21 cellular contexts compared by ENCODE assay signal in genomic region chr11:34519595-34520235, GRCh38. TPM values are rescaled to one million over a fixed set of nuclear protein-coding genes. Genes with fewer than 3 reads are reported as not detected.
DNase-seq lines count a peak whose midpoint lies in the region; ATAC-seq, FAIRE-seq and TF ChIP-seq lines count a peak whose summit lies in the region.
"Had no signal": no experiment of that assay in that cellular context is flagged by ENCODE, and none has a peak within 500 bp of the region (broad histone marks: within the 10 kb centered on the region; RNA-seq: fewer than 3 reads in every experiment).

No MANE protein-coding gene starts in this region.

- no TSS peak for BruUV-seq in K562 (replicated peaks; lab: Mats Ljungman, UMichigan)

- H3K9me1 ChIP-seq in K562 (ENCODE audit: control insufficient read depth, insufficient read depth, low read length): no peaks in the 10 kb centered on the region

- H3K9me3 ChIP-seq in K562 (replicated peaks; ENCODE audit: control insufficient read depth, insufficient read depth, low read depth, low read length): no peaks in the 10 kb centered on the region
- H3K9me3 ChIP-seq: BE2C had no signal

- no peak for FAIRE-seq in K562 (lab: Jason Lieb, UNC)
- FAIRE-seq: A204.1, D721Med, GM18507 had no signal

- H3K27ac Mint-ChIP-seq in naive thymus-derived CD8-positive, alpha-beta T cell: no peak overlapping the region
- H3K27ac Mint-ChIP-seq: CD4-positive, CD25-positive, alpha-beta regulatory T cell; CD8-positive, alpha-beta memory T cell; H9 had no signal

- H3K36me3 Mint-ChIP-seq in naive thymus-derived CD8-positive, alpha-beta T cell: no peaks in the 10 kb centered on the region
- H3K36me3 Mint-ChIP-seq: CD4-positive, CD25-positive, alpha-beta regulatory T cell; CD8-positive, alpha-beta memory T cell had no signal

- H3K4me3 Mint-ChIP-seq in naive thymus-derived CD8-positive, alpha-beta T cell: no peak overlapping the region
- H3K4me3 Mint-ChIP-seq: CD4-positive, CD25-positive, alpha-beta regulatory T cell; CD8-positive, alpha-beta memory T cell; H9 had no signal

- no peaks in the 10 kb centered on the region for H3K79me2 ChIP-seq in K562 (ENCODE audit: control insufficient read depth, insufficient read depth, low read length)

- H3K27me3 ChIP-seq in K562 (ENCODE audit: control insufficient read depth in 2 of 2, insufficient read depth in 2 of 2, low read length in 2 of 2): peaks cover 13 to 19% of the 10 kb centered on the region in 2 experiments; a peak in 4 of 5 replicates
- H3K27me3 ChIP-seq: BE2C had no signal

- 11% methylated on average over 2 of the region's 2 CpGs for WGBS in K562 (ENCODE audit: insufficient coverage, low coverage, missing lambda C conversion rate)

- TF ChIP-seq CTCF in K562 (IDR thresholded peaks at IDR 0.05 in 2 of 3, conservative IDR thresholded peaks at IDR 0.05 in 1 of 3; ENCODE audit: insufficient read depth in 2 of 3, low read depth in 1 of 3, low read length in 3 of 3): no peak

- ATAC-seq in K562: no peak
- ATAC-seq in esophagus mucosa: peak; percentile 20
- ATAC-seq in naive thymus-derived CD8-positive, alpha-beta T cell: no peak

- intact Hi-C loops in K562 (cut with micrococcal nuclease): no loop called here

- H2AFZ ChIP-seq in K562 (ENCODE audit: low read depth, low read length): no peak overlapping the region

- peaks cover 0 to 2% (median 0%) of the 10 kb centered on the region in 5 donors for H3K27me3 Mint-ChIP-seq in naive thymus-derived CD8-positive, alpha-beta T cell
- H3K27me3 Mint-ChIP-seq: CD4-positive, CD25-positive, alpha-beta regulatory T cell; CD8-positive, alpha-beta memory T cell had no signal

- in situ Hi-C loops in K562 (cut with MboI): loop anchor here (5.0 kb wide), 1 partner anchor 373 kb away; no protein-coding TSS in a partner anchor

- DNase-seq in ELR (ENCODE audit: low read depth): peak; percentile 15
- DNase-seq in M059J (ENCODE audit: low read depth): peak; percentile 10
- DNase-seq in K562 (ENCODE audit: extremely low read depth in 1 of 4, low spot score in 3 of 4): no peak
- no peak for DNase-seq in naive thymus-derived CD8-positive, alpha-beta T cell
- no peak for DNase-seq in NK-92 (lab: John Stamatoyannopoulos, UW; ENCODE audit: unreplicated experiment)
- DNase-seq in SW 1271 (lab: John Stamatoyannopoulos, UW): no peak
- DNase-seq: ACHN; BE2C; C1 segment of cervical spinal cord; CD4-positive, CD25-positive, alpha-beta regulatory T cell; CD8-positive, alpha-beta memory T cell; COR-L47; DMS153; GDM1; GOT3; H9 had no signal

- peaks cover 0 to 2% of the 10 kb centered on the region in 2 experiments; a peak in 1 of 5 replicates for H3K4me1 ChIP-seq in K562 (replicated peaks in 1 of 2; ENCODE audit: control insufficient read depth in 2 of 2, insufficient read depth in 2 of 2, low read length in 2 of 2)
- H3K4me1 ChIP-seq: BE2C had no signal

- TF ChIP-seq RAD21 in K562 (CRISPR knock-in tag; conservative IDR thresholded peaks at IDR 0.05 in 1 of 2, IDR thresholded peaks at IDR 0.05 in 1 of 2): no peak

- no peak overlapping the region for H3K4me2 ChIP-seq in K562 (ENCODE audit: insufficient read depth, low read length)
- H3K4me2 ChIP-seq: KMS-11 had no signal

- no peak overlapping the region for H3K9ac ChIP-seq in K562 (ENCODE audit: insufficient read depth in 1 of 2, low read depth in 2 of 2, low read length in 2 of 2)
- H3K9ac ChIP-seq: KMS-11 had no signal

- no peak for TF ChIP-seq POLR2A in K562 (conservative IDR thresholded peaks at IDR 0.05)

- no peak for TF ChIP-seq EP300 in K562 (IDR thresholded peaks at IDR 0.05; ENCODE audit: low read length)

- no peaks in the 10 kb centered on the region for H4K20me1 ChIP-seq in K562 (replicated peaks; ENCODE audit: control insufficient read depth, insufficient read depth, low read length)

- no peak overlapping the region for H3K4me3 ChIP-seq in K562

- H3K4me1 Mint-ChIP-seq in naive thymus-derived CD8-positive, alpha-beta T cell: no peaks in the 10 kb centered on the region
- H3K4me1 Mint-ChIP-seq: CD4-positive, CD25-positive, alpha-beta regulatory T cell; CD8-positive, alpha-beta memory T cell had no signal

- no peak overlapping the region for H3K27ac ChIP-seq in K562 (ENCODE audit: extremely low read depth, low read depth, low read length)
- H3K27ac ChIP-seq: KMS-11 had no signal

- H3K36me3 ChIP-seq in K562 (ENCODE audit: control insufficient read depth, insufficient read depth, low read length): no peaks in the 10 kb centered on the region
- H3K36me3 ChIP-seq: BE2C had no signal

- CTCF ChIA-PET in K562 (lab: Yijun Ruan, JAX; ENCODE audit: low intra/inter-chr PET ratio): no interaction called here

- POLR2A ChIA-PET in K562 (lab: Yijun Ruan, JAX): interaction anchor here (0.6 kb wide), 1 partner anchor 38 kb away, joined by 3 read pairs; no protein-coding TSS in a partner anchor
- POLR2A ChIA-PET in naive thymus-derived CD8-positive, alpha-beta T cell (lab: Charles Lee): no interaction called here

- no peaks in the 10 kb centered on the region for H3K9me3 Mint-ChIP-seq in naive thymus-derived CD8-positive, alpha-beta T cell
- H3K9me3 Mint-ChIP-seq: CD4-positive, CD25-positive, alpha-beta regulatory T cell; CD8-positive, alpha-beta memory T cell; H9 had no signal

TF ChIP-seq in K562, 482 proteins besides CTCF, POLR2A, EP300 and RAD21:
- TF ChIP-seq TSHZ1 (CRISPR knock-in tag; IDR thresholded peaks at IDR 0.05) (no peak), BCOR (IDR thresholded peaks at IDR 0.05) (peak; percentile 64), POLR2AphosphoS5 (IDR thresholded peaks at IDR 0.05; ENCODE audit: control insufficient read depth, insufficient read depth, low read depth, low read length) (no peak), ADNP (tag; IDR thresholded peaks at IDR 0.05) (peak; percentile 88), RBM25 (IDR thresholded peaks at IDR 0.05; ENCODE audit: low read depth, low read length, severe bottlenecking) (peak; percentile 88), CSDE1 (IDR thresholded peaks at IDR 0.05) (no peak)

RNA-seq across cellular contexts. Expression of gene ELF5, which starts 6.1 kb away (rescaled TPM):
- total RNA-seq in M059J (2014; rRNA removed; shearing (Covaris generic)): 0.30 and 0.79 TPM in 2 replicates
- not detected in 2 replicates for total RNA-seq in K562 (2011; cell fraction: chromatin; rRNA removed; ENCODE audit: low replicate concordance)
- total RNA-seq in K562 (2011; cell fraction: nucleolus; rRNA removed): not detected in 2 replicates
- not detected in 2 replicates for total RNA-seq in K562 (2011; cell fraction: nucleoplasm; rRNA removed)
- total RNA-seq in K562 (2014; rRNA removed): not detected in 2 replicates
- total RNA-seq in K562 (2014; rRNA removed; fragmentation: Illumina TruSeq; extraction: Trizol): not detected in 2 replicates
- total RNA-seq in K562 (2015; rRNA removed; fragmentation: Illumina TruSeq; extraction: Trizol): not detected in 2 replicates
- not detected in 2 replicates for total RNA-seq in K562 (2021)
- polyA plus RNA-seq in K562 (2011; rRNA removed): not detected in 2 replicates
- polyA plus RNA-seq in K562 (2011; cell fraction: cytosol; rRNA removed): not detected in 2 replicates
- polyA plus RNA-seq in K562 (2011; cell fraction: nucleus; rRNA removed): not detected in 2 replicates
- not detected in 2 replicates for polyA plus RNA-seq in K562 (2012)
- not detected in 2 replicates for polyA plus RNA-seq in K562 (2014; fragmentation: Illumina TruSeq; extraction: Trizol)
- polyA plus RNA-seq in K562 (2014; fragmentation: Nextera tagmentation; extraction: Ambion mirVana): not detected
- not detected in 2 replicates for polyA plus RNA-seq in K562 (2014; rRNA removed)
- not detected in 2 replicates for polyA minus RNA-seq in K562 (2011; rRNA and poly(A)+ RNA removed)
- not detected in 2 replicates for polyA minus RNA-seq in K562 (2011; cell fraction: cytosol; rRNA and poly(A)+ RNA removed)
- not detected in 2 replicates for polyA minus RNA-seq in K562 (2011; cell fraction: nucleus; rRNA and poly(A)+ RNA removed)
- total RNA-seq in esophagus mucosa: 0.32 TPM
- total RNA-seq in naive thymus-derived CD8-positive, alpha-beta T cell: not detected
- polyA plus RNA-seq in naive thymus-derived CD8-positive, alpha-beta T cell: not detected
- total RNA-seq: CD4-positive, CD25-positive, alpha-beta regulatory T cell; CD8-positive, alpha-beta memory T cell; H9 had no signal
- polyA plus RNA-seq: CD4-positive, CD25-positive, alpha-beta regulatory T cell; CD8-positive, alpha-beta memory T cell had no signal

Comparison
In these comparisons a context has a peak if more than half of its experiments do, and no peak if none do; other contexts are left out.
1. DNase-seq: peak in ELR (single experiment) and M059J (single experiment); none in K562 (0 of 4), naive thymus-derived CD8-positive, alpha-beta T cell (0 of 10), NK-92 (single experiment) and SW 1271 (0 of 2).